8 cellular contexts compared by ENCODE assay signal in the genomic region with DNA sequence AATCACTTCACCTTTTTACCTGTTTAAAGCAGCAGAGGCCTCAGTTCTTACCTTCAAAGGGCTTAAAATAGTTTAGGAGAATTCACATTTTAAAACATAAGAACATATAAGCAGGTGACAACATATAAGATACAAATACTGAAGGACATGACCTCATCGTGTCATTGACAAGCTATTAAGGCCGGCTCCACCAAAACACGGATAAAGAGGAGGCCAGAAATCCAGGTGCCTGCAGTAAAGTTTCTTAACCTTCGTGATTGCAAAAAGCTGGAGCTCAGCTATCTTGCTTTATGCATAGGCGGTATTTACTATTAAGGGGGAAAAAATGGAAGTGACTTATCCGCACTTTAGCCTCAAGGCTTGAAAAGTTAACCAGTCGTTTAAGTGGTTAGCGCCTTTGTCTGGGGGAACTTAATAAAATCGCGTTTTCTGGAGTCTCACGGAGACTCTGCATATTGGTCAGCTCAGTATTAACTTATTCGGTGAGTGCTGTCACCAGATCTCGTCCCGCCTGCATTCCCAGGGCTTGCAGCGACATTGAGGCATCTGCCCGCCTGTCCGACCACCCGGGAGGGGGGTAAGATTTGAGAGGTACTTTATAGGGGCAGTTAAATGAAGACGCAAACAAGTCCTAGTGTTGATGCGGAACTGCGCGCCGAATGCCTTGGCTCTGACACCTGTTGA. TPM values are rescaled to one million over a fixed set of nuclear protein-coding genes. Genes with fewer than 3 reads are reported as not detected.
DNase-seq lines count a peak whose midpoint lies in the region; ATAC-seq and TF ChIP-seq lines count a peak whose summit lies in the region.

No MANE protein-coding gene starts in this region.

- H3K4me1 Mint-ChIP-seq in CD4-positive, CD25-positive, alpha-beta regulatory T cell, result peaks cover 7 to 33% (median 27%) of the 10 kb centered on the region in 4 donors

- TF ChIP-seq POLR2A in body of pancreas (IDR thresholded peaks at IDR 0.05), result peak in 1 of 3 donors; percentile 63

- no peak overlapping the region for H3K4me3 Mint-ChIP-seq in CD4-positive, CD25-positive, alpha-beta regulatory T cell

- H3K27me3 ChIP-seq in CD4-positive, CD25-positive, alpha-beta regulatory T cell (ENCODE audit: control insufficient read depth, insufficient read depth, low read length), result no peaks in the 10 kb centered on the region
- no peaks in the 10 kb centered on the region for H3K27me3 ChIP-seq in body of pancreas
- no peaks in the 10 kb centered on the region for H3K27me3 ChIP-seq in mucosa of stomach (ENCODE audit: control insufficient read depth, insufficient read depth, low read length)

- WGBS in body of pancreas, 2 donors, result 9 to 11% methylated on average over 15 to 23 of the region's 23 CpGs

- TF ChIP-seq CTCF in body of pancreas (IDR thresholded peaks at IDR 0.05), result no peak

- H3K9me3 Mint-ChIP-seq in CD4-positive, CD25-positive, alpha-beta regulatory T cell, result no peaks in the 10 kb centered on the region

- H3K27ac Mint-ChIP-seq in CD4-positive, CD25-positive, alpha-beta regulatory T cell, result no peak overlapping the region

- peaks cover 26% of the 10 kb centered on the region for H3K36me3 Mint-ChIP-seq in CD4-positive, CD25-positive, alpha-beta regulatory T cell

- peak overlapping the region; percentile 92 for H3K27ac ChIP-seq in CD4-positive, CD25-positive, alpha-beta regulatory T cell (ENCODE audit: insufficient read depth, low read length, poor library complexity, severe bottlenecking)
- H3K27ac ChIP-seq in KOPT-K1 (ENCODE audit: low read depth, low read length, poor library complexity, severe bottlenecking) (peak overlapping the region; percentile 90), body of pancreas (peak overlapping the region; percentile 90 to 97 (median 94))

- ATAC-seq in CD4-positive, CD25-positive, alpha-beta regulatory T cell (ENCODE audit: low read depth in 2 of 2), result no peak
- ATAC-seq in body of pancreas (no peak), HG03457 (IDR thresholded peaks at IDR 0.05; ENCODE audit: unreplicated experiment) (no peak), HG02678 (IDR thresholded peaks at IDR 0.05; ENCODE audit: unreplicated experiment) (no peak), GM18511 (IDR thresholded peaks at IDR 0.05; ENCODE audit: unreplicated experiment) (no peak), HG02970 (IDR thresholded peaks at IDR 0.05; ENCODE audit: low FRiP score, unreplicated experiment) (no peak)

- peaks cover 40% of the 10 kb centered on the region for H3K4me1 ChIP-seq in CD4-positive, CD25-positive, alpha-beta regulatory T cell (ENCODE audit: control insufficient read depth, insufficient read depth, low read length, poor library complexity, severe bottlenecking)
- H3K4me1 ChIP-seq in body of pancreas (peaks cover 40% of the 10 kb centered on the region), mucosa of stomach (ENCODE audit: control insufficient read depth, insufficient read depth, low read length) (peaks cover 34% of the 10 kb centered on the region)

- H3K9me3 ChIP-seq in CD4-positive, CD25-positive, alpha-beta regulatory T cell (ENCODE audit: control insufficient read depth in 2 of 2, low read length in 2 of 2), result no peaks in the 10 kb centered on the region
- H3K9me3 ChIP-seq in KOPT-K1 (ENCODE audit: insufficient read depth, low read length, poor library complexity, severe bottlenecking), result no peaks in the 10 kb centered on the region
- no peaks in the 10 kb centered on the region for H3K9me3 ChIP-seq in body of pancreas
- H3K9me3 ChIP-seq in mucosa of stomach (ENCODE audit: control insufficient read depth, low read length), result no peaks in the 10 kb centered on the region

- DNase-seq in CD4-positive, CD25-positive, alpha-beta regulatory T cell, result peak in 1 of 3 donors; percentile 39
- peak in 2 of 4 donors; percentile 39 to 48 for DNase-seq in body of pancreas

- intact Hi-C loops in body of pancreas (cut with DNase I), result no loop called here

- H3K9ac ChIP-seq in mucosa of stomach (ENCODE audit: low read length), result peak overlapping the region; percentile 87

- peak overlapping the region; percentile 84 for H3K4me3 ChIP-seq in CD4-positive, CD25-positive, alpha-beta regulatory T cell (ENCODE audit: low read depth, low read length)
- no peak overlapping the region for H3K4me3 ChIP-seq in body of pancreas
- H3K4me3 ChIP-seq in mucosa of stomach (ENCODE audit: low read length), result peak overlapping the region; percentile 73

- H3K27me3 Mint-ChIP-seq in CD4-positive, CD25-positive, alpha-beta regulatory T cell, result no peaks in the 10 kb centered on the region

- peaks cover 21% of the 10 kb centered on the region for H3K36me3 ChIP-seq in CD4-positive, CD25-positive, alpha-beta regulatory T cell (ENCODE audit: control insufficient read depth, insufficient read depth, low read length)
- H3K36me3 ChIP-seq in KOPT-K1 (ENCODE audit: insufficient read depth, low read length) (peaks cover 27% of the 10 kb centered on the region), body of pancreas (replicated peaks in 1 of 2; ENCODE audit: insufficient read depth in 1 of 2, low read depth in 2 of 2) (peaks cover 0 to 4% of the 10 kb centered on the region in 2 donors), mucosa of stomach (ENCODE audit: control insufficient read depth, insufficient read depth, low read length) (peaks cover 13% of the 10 kb centered on the region)

RNA-seq across cellular contexts. Expression of gene SP1, which starts 1.1 kb away (rescaled TPM):
- total RNA-seq in CD4-positive, CD25-positive, alpha-beta regulatory T cell, result 79.0 TPM
- 1 to 10 TPM; 8.1 to 9.3 (median 8.2) TPM for polyA plus RNA-seq in CD4-positive, CD25-positive, alpha-beta regulatory T cell
- total RNA-seq in body of pancreas, result 10 to 100 TPM; 16.8 to 24.6 TPM

RNA-seq across cellular contexts. Expression of gene SP7, which starts 42.7 kb away (rescaled TPM):
- total RNA-seq in CD4-positive, CD25-positive, alpha-beta regulatory T cell, result not detected
- under 1 TPM in 1 of 4 donors, not detected in 3; 0.07 TPM for polyA plus RNA-seq in CD4-positive, CD25-positive, alpha-beta regulatory T cell
- total RNA-seq in body of pancreas, result not detected

RNA-seq across cellular contexts. Expression of gene AMHR2, which starts 44.8 kb away (rescaled TPM):
- not detected for total RNA-seq in CD4-positive, CD25-positive, alpha-beta regulatory T cell
- not detected for polyA plus RNA-seq in CD4-positive, CD25-positive, alpha-beta regulatory T cell
- 10 to 100 TPM in 1 of 2 donors, 1 to 10 TPM in 1; 2.3 to 10.6 TPM for total RNA-seq in body of pancreas

RNA-seq across cellular contexts. Expression of gene AAAS, which starts 57.4 kb away (rescaled TPM):
- total RNA-seq in CD4-positive, CD25-positive, alpha-beta regulatory T cell, result 36.8 TPM
- polyA plus RNA-seq in CD4-positive, CD25-positive, alpha-beta regulatory T cell, result 10 to 100 TPM; 34.0 to 45.9 (median 37.8) TPM
- 10 to 100 TPM; 40.0 to 53.7 TPM for total RNA-seq in body of pancreas

Comparison
In these comparisons a context has a peak if more than half of its experiments do, and no peak if none do; other contexts are left out.
1. H3K4me3 ChIP-seq: peak in CD4-positive, CD25-positive, alpha-beta regulatory T cell (single experiment) and mucosa of stomach (single experiment); none in body of pancreas (0 of 2).
2. Peak in every context shown above with its lines, with median percentiles within 50 percentile points of each other: H3K27ac ChIP-seq.